In the genomic region with DNA sequence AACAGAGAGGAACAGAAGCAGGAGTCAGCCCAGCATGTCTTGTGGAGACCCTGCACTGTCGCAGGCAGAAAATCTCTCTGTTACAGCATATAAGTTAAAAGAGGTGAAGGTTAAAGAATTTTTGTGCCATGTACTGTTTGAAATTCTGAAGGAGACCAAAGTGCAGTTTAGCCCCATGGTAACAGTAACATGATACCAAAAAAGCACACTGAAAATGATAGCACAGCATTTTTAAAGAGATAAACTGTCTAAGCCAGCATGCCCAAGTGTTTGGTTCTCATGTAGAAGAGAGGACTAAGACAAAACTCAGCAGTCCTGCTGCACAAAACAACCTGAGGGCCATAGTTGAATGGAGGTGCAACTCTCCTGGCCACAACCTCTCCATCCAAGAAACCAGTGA, we compare ENCODE assay signal across 25 cellular contexts. TPM values are rescaled to one million over a fixed set of nuclear protein-coding genes. Genes with fewer than 3 reads are reported as not detected.
"Had no signal": no experiment of that assay in that cellular context is flagged by ENCODE, and none has a peak within 500 bp of the region (broad histone marks: within the 10 kb centered on the region; RNA-seq: fewer than 3 reads in every experiment).

No MANE protein-coding gene starts in this region.

- H3K27ac Mint-ChIP-seq: activated B cell treated with CpG ODN at 0.5 μM for 24 hours; activated CD4-positive, alpha-beta T cell treated with anti-CD3 and anti-CD28 coated beads, Interleukin-2, amount 10 ng/mL, durations not matched to agents 24 days and 14 days; activated CD8-positive, alpha-beta memory T cell treated with anti-CD3 and anti-CD28 coated beads, Interleukin-2, amount 10 ng/mL, durations not matched to agents 7 days and 5 days; activated naive CD4-positive, alpha-beta T cell treated with anti-CD3 and anti-CD28 coated beads, Interleukin-2, amount 50 U/mL, for 24 hours; activated T-cell treated with anti-CD3 and anti-CD28 coated beads, Interleukin-2, amount 50 U/mL, for 24 hours; activated T-helper 1 cell treated with anti-CD3 and anti-CD28 coated beads, Interleukin-12 subunit alpha, Interleukin-12 subunit beta, Interleukin-2, Interleukin-4 antibody, amounts not matched to agents 30 ng/mL and 10 ng/mL and 1 ng/mL, durations not matched to agents 14 hours and 24 hours and 36 hours; T-cell had no signal

- H3K27ac ChIP-seq: PC-9, SK-N-MC had no signal

- H3K4me3 Mint-ChIP-seq: activated B cell treated with CpG ODN at 0.5 μM for 24 hours; activated CD4-positive, alpha-beta T cell treated with anti-CD3 and anti-CD28 coated beads, Interleukin-2, amount 10 ng/mL, durations not matched to agents 24 days and 14 days; activated CD8-positive, alpha-beta memory T cell treated with anti-CD3 and anti-CD28 coated beads, Interleukin-2, amount 10 ng/mL, durations not matched to agents 7 days and 5 days; activated naive CD4-positive, alpha-beta T cell treated with anti-CD3 and anti-CD28 coated beads, Interleukin-2, amount 50 U/mL, for 24 hours; activated T-cell treated with anti-CD3 and anti-CD28 coated beads, Interleukin-2, amount 50 U/mL, for 24 hours; activated T-helper 1 cell treated with anti-CD3 and anti-CD28 coated beads, Interleukin-12 subunit alpha, Interleukin-12 subunit beta, Interleukin-2, Interleukin-4 antibody, amounts not matched to agents 30 ng/mL and 10 ng/mL and 1 ng/mL, durations not matched to agents 14 hours and 24 hours and 36 hours; T-cell had no signal

- H3K4me1 Mint-ChIP-seq: activated CD4-positive, alpha-beta T cell treated with anti-CD3 and anti-CD28 coated beads, Interleukin-2, amount 10 ng/mL, durations not matched to agents 24 days and 14 days; activated CD8-positive, alpha-beta memory T cell treated with anti-CD3 and anti-CD28 coated beads, Interleukin-2, amount 10 ng/mL, durations not matched to agents 7 days and 5 days; activated naive CD4-positive, alpha-beta T cell treated with anti-CD3 and anti-CD28 coated beads, Interleukin-2, amount 50 U/mL, for 24 hours; T-cell had no signal

- H2AFZ ChIP-seq: PC-9 had no signal

- ATAC-seq: activated CD8-positive, alpha-beta memory T cell treated with anti-CD3 and anti-CD28 coated beads, Interleukin-2, amount 10 ng/mL, durations not matched to agents 7 days and 5 days; T-cell had no signal

- H3K27me3 Mint-ChIP-seq: activated B cell treated with CpG ODN at 0.5 μM for 24 hours; activated CD4-positive, alpha-beta T cell treated with anti-CD3 and anti-CD28 coated beads, Interleukin-2, amount 10 ng/mL, durations not matched to agents 24 days and 14 days; activated CD8-positive, alpha-beta memory T cell treated with anti-CD3 and anti-CD28 coated beads, Interleukin-2, amount 10 ng/mL, durations not matched to agents 7 days and 5 days; activated T-cell treated with anti-CD3 and anti-CD28 coated beads, Interleukin-2, amount 50 U/mL, for 24 hours; T-cell had no signal

- H3K4me2 ChIP-seq: PC-9 had no signal

- H3K36me3 Mint-ChIP-seq: activated CD8-positive, alpha-beta memory T cell treated with anti-CD3 and anti-CD28 coated beads, Interleukin-2, amount 10 ng/mL, durations not matched to agents 7 days and 5 days; activated naive CD4-positive, alpha-beta T cell treated with anti-CD3 and anti-CD28 coated beads, Interleukin-2, amount 50 U/mL, for 24 hours; T-cell had no signal

- H3K9me3 Mint-ChIP-seq: activated CD4-positive, alpha-beta T cell treated with anti-CD3 and anti-CD28 coated beads, Interleukin-2, amount 10 ng/mL, durations not matched to agents 24 days and 14 days; activated naive CD4-positive, alpha-beta T cell treated with anti-CD3 and anti-CD28 coated beads, Interleukin-2, amount 50 U/mL, for 24 hours; activated T-cell treated with anti-CD3 and anti-CD28 coated beads, Interleukin-2, amount 50 U/mL, for 24 hours; activated T-helper 1 cell treated with anti-CD3 and anti-CD28 coated beads, Interleukin-12 subunit alpha, Interleukin-12 subunit beta, Interleukin-2, Interleukin-4 antibody, amounts not matched to agents 30 ng/mL and 10 ng/mL and 1 ng/mL, durations not matched to agents 14 hours and 24 hours and 36 hours; T-cell had no signal

- H3K4me3 ChIP-seq: PC-9, SK-N-MC had no signal

- DNase-seq: activated B cell treated with CpG ODN at 0.5 μM for 24 hours; activated CD4-positive, alpha-beta T cell treated with anti-CD3 and anti-CD28 coated beads for 1 hour; activated CD4-positive, alpha-beta T cell treated with anti-CD3 and anti-CD28 coated beads, Interleukin-2, amount 10 ng/mL, durations not matched to agents 24 days and 14 days; activated CD4-positive, alpha-beta T cell treated with anti-CD3 and anti-CD28 coated beads, Interleukin-2, amount 50 U/mL, for 48 hours; activated CD8-positive, alpha-beta memory T cell treated with anti-CD3 and anti-CD28 coated beads, Interleukin-2, amount 10 ng/mL, durations not matched to agents 7 days and 5 days; activated effector memory CD4-positive, alpha-beta T cell treated with Interleukin-2 at 50 U/mL for 16 hours; activated naive CD4-positive, alpha-beta T cell; activated T-cell treated with anti-CD3 and anti-CD28 coated beads, Interleukin-2, amount 50 U/mL, for 24 hours; aorta; central memory CD4-positive, alpha-beta T cell; KBM-7; MV-4-11; NCI-H1092 treated with DMSO at 0.1 percent for 48 hours; NCI-H1417 treated with DMSO at 0.1 percent for 48 hours; NCI-H1694; NCI-H2029; NCI-H2107; PC-9; T-cell; T-helper 2 cell; T1000 had no signal

RNA-seq across cellular contexts. Expression of gene PARM1, which starts 41.9 kb away (rescaled TPM):
- total RNA-seq: activated CD4-positive, alpha-beta T cell treated with anti-CD3 and anti-CD28 coated beads, Interleukin-2, amount 10 ng/mL, durations not matched to agents 24 days and 14 days; activated T-helper 1 cell treated with anti-CD3 and anti-CD28 coated beads, Interleukin-12 subunit alpha, Interleukin-12 subunit beta, Interleukin-2, Interleukin-4 antibody, amounts not matched to agents 30 ng/mL and 10 ng/mL and 1 ng/mL, durations not matched to agents 14 hours and 24 hours and 36 hours; bronchial epithelial cell had no signal
